Comparison of ENCODE assay signal across 1 cellular context in genomic region chr19:33800012-33800680, GRCh38.
TF ChIP-seq lines count a peak whose summit lies in the region.

No MANE protein-coding gene starts in this region.

TF ChIP-seq in H1, 55 proteins besides CTCF, POLR2A, EP300 and RAD21:
- TF ChIP-seq ATF2 (IDR thresholded peaks at IDR 0.05; ENCODE audit: low read length) (no peak), RNF2 (IDR thresholded peaks at IDR 0.05; ENCODE audit: borderline replicate concordance, low read depth, low read length, missing control alignments, poor library complexity, severe bottlenecking) (no peak), KDM4A (IDR thresholded peaks at IDR 0.05; ENCODE audit: low read depth, low read length, severe bottlenecking) (no peak), TBP (IDR thresholded peaks at IDR 0.05; ENCODE audit: low read depth, low read length) (no peak), BRCA1 (IDR thresholded peaks at IDR 0.05; ENCODE audit: low read depth, low read length) (no peak), CBX5 (IDR thresholded peaks at IDR 0.05; ENCODE audit: low read depth, low read length) (no peak), CTBP2 (IDR thresholded peaks at IDR 0.05; ENCODE audit: borderline replicate concordance, insufficient read depth, insufficient read length, low read length) (no peak), TEAD4 (IDR thresholded peaks at IDR 0.05; ENCODE audit: low read depth, low read length) (no peak), BACH1 (IDR thresholded peaks at IDR 0.05; ENCODE audit: low read length) (no peak), CHD2 (IDR thresholded peaks at IDR 0.05; ENCODE audit: low read length) (no peak), POU5F1 (IDR thresholded peaks at IDR 0.05; ENCODE audit: low read depth, low read length) (no peak), KDM5A (IDR thresholded peaks at IDR 0.05; ENCODE audit: low read length) (no peak), CBX8 (IDR thresholded peaks at IDR 0.05; ENCODE audit: borderline replicate concordance, low read depth, low read length) (no peak), NANOG (IDR thresholded peaks at IDR 0.05; ENCODE audit: insufficient read depth, low read depth, low read length, poor library complexity, severe bottlenecking) (no peak), SRF (IDR thresholded peaks at IDR 0.05; ENCODE audit: low read depth, low read length) (no peak), SP2 (IDR thresholded peaks at IDR 0.05; ENCODE audit: low read length) (no peak)
- TF ChIP-seq, protein P1, sequence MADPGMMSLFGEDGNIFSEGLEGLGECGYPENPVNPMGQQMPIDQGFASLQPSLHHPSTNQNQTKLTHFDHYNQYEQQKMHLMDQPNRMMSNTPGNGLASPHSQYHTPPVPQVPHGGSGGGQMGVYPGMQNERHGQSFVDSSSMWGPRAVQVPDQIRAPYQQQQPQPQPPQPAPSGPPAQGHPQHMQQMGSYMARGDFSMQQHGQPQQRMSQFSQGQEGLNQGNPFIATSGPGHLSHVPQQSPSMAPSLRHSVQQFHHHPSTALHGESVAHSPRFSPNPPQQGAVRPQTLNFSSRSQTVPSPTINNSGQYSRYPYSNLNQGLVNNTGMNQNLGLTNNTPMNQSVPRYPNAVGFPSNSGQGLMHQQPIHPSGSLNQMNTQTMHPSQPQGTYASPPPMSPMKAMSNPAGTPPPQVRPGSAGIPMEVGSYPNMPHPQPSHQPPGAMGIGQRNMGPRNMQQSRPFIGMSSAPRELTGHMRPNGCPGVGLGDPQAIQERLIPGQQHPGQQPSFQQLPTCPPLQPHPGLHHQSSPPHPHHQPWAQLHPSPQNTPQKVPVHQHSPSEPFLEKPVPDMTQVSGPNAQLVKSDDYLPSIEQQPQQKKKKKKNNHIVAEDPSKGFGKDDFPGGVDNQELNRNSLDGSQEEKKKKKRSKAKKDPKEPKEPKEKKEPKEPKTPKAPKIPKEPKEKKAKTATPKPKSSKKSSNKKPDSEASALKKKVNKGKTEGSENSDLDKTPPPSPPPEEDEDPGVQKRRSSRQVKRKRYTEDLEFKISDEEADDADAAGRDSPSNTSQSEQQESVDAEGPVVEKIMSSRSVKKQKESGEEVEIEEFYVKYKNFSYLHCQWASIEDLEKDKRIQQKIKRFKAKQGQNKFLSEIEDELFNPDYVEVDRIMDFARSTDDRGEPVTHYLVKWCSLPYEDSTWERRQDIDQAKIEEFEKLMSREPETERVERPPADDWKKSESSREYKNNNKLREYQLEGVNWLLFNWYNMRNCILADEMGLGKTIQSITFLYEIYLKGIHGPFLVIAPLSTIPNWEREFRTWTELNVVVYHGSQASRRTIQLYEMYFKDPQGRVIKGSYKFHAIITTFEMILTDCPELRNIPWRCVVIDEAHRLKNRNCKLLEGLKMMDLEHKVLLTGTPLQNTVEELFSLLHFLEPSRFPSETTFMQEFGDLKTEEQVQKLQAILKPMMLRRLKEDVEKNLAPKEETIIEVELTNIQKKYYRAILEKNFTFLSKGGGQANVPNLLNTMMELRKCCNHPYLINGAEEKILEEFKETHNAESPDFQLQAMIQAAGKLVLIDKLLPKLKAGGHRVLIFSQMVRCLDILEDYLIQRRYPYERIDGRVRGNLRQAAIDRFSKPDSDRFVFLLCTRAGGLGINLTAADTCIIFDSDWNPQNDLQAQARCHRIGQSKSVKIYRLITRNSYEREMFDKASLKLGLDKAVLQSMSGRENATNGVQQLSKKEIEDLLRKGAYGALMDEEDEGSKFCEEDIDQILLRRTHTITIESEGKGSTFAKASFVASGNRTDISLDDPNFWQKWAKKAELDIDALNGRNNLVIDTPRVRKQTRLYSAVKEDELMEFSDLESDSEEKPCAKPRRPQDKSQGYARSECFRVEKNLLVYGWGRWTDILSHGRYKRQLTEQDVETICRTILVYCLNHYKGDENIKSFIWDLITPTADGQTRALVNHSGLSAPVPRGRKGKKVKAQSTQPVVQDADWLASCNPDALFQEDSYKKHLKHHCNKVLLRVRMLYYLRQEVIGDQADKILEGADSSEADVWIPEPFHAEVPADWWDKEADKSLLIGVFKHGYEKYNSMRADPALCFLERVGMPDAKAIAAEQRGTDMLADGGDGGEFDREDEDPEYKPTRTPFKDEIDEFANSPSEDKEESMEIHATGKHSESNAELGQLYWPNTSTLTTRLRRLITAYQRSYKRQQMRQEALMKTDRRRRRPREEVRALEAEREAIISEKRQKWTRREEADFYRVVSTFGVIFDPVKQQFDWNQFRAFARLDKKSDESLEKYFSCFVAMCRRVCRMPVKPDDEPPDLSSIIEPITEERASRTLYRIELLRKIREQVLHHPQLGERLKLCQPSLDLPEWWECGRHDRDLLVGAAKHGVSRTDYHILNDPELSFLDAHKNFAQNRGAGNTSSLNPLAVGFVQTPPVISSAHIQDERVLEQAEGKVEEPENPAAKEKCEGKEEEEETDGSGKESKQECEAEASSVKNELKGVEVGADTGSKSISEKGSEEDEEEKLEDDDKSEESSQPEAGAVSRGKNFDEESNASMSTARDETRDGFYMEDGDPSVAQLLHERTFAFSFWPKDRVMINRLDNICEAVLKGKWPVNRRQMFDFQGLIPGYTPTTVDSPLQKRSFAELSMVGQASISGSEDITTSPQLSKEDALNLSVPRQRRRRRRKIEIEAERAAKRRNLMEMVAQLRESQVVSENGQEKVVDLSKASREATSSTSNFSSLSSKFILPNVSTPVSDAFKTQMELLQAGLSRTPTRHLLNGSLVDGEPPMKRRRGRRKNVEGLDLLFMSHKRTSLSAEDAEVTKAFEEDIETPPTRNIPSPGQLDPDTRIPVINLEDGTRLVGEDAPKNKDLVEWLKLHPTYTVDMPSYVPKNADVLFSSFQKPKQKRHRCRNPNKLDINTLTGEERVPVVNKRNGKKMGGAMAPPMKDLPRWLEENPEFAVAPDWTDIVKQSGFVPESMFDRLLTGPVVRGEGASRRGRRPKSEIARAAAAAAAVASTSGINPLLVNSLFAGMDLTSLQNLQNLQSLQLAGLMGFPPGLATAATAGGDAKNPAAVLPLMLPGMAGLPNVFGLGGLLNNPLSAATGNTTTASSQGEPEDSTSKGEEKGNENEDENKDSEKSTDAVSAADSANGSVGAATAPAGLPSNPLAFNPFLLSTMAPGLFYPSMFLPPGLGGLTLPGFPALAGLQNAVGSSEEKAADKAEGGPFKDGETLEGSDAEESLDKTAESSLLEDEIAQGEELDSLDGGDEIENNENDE (IDR thresholded peaks at IDR 0.05; ENCODE audit: insufficient replicate concordance, low read length): no peak
